In the genomic region with DNA sequence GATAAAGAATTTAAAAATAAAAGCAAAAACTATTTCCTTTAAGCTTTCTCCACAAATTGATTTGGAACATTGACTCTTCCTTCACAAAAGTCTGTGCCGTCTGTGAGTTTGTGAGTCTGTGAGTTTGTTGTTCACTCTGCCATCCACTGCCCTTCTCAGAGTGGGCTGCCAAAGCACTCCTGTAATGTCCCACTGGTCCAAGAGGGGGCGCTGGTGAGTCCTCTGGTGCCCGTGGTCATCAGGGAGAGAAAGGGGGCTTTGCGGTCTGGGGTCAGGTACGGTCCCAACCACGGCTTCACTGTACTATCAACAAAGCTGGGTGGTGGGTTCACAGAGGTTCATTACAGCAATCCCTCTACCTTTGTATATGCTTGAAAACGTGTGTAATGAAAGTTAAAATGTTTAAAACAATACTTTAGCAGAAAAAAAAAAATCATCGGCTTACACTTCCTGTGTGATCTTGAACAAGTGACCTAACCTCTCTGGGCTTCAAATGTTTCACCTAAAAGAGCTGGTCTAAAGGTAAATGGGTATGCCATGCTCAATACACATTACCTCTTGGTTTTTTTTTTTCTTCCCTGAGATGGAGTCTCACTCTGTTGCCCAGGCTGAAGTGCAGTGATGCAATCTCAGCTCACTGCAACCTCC, we compare ENCODE assay signal across 9 cellular contexts. TPM values are rescaled to one million over a fixed set of nuclear protein-coding genes. Genes with fewer than 3 reads are reported as not detected.
DNase-seq lines count a peak whose midpoint lies in the region; ATAC-seq and TF ChIP-seq lines count a peak whose summit lies in the region.
"Had no signal": no experiment of that assay in that cellular context is flagged by ENCODE, and none has a peak within 500 bp of the region (broad histone marks: within the 10 kb centered on the region; RNA-seq: fewer than 3 reads in every experiment).

No MANE protein-coding gene starts in this region.

- ATAC-seq in naive thymus-derived CD4-positive, alpha-beta T cell: no peak
- no peak for ATAC-seq in GM19324 (IDR thresholded peaks at IDR 0.05; ENCODE audit: low FRiP score, unreplicated experiment)

- no peaks in the 10 kb centered on the region for H3K4me1 ChIP-seq in SJCRH30
- no peaks in the 10 kb centered on the region for H3K4me1 ChIP-seq in naive thymus-derived CD4-positive, alpha-beta T cell (ENCODE audit: control insufficient read depth in 2 of 2, insufficient read depth in 2 of 2, low read length in 2 of 2)

- no peak overlapping the region for H3K27ac ChIP-seq in SJCRH30
- no peak overlapping the region for H3K27ac ChIP-seq in naive thymus-derived CD4-positive, alpha-beta T cell (ENCODE audit: low read depth, low read length)
- H3K27ac ChIP-seq: skin epidermis had no signal

- intact Hi-C loops in MCF 10A (cut with micrococcal nuclease) (no loop called here), lower leg skin (cut with DNase I; ENCODE audit: low total_unique reads) (loop anchor here (10.0 kb wide), 2 partner anchors 411 to 621 kb away; a partner anchor contains a TSS)
- intact Hi-C loops in naive thymus-derived CD4-positive, alpha-beta T cell (cut with micrococcal nuclease): loop anchor here in 1 of 2 donors (10.0 kb wide), 2 partner anchors 801 to 1171 kb away; a partner anchor contains a TSS

- no peaks in the 10 kb centered on the region for H3K27me3 ChIP-seq in SJCRH30
- H3K27me3 ChIP-seq in naive thymus-derived CD4-positive, alpha-beta T cell (ENCODE audit: control insufficient read depth in 2 of 2, insufficient read depth in 2 of 2, low read length in 2 of 2): peaks cover 0 to 6% of the 10 kb centered on the region in 2 donors

- H3K4me3 ChIP-seq in SJCRH30 (no peak overlapping the region), lower leg skin (ENCODE audit: low read depth, poor library complexity, severe bottlenecking) (no peak overlapping the region)
- H3K4me3 ChIP-seq in naive thymus-derived CD4-positive, alpha-beta T cell (ENCODE audit: low read length): no peak overlapping the region
- H3K4me3 ChIP-seq: skin epidermis had no signal

- TF ChIP-seq POLR2A in lower leg skin (IDR thresholded peaks at IDR 0.05): no peak

- DNase-seq in DMS 273 (lab: John Stamatoyannopoulos, UW; ENCODE audit: unreplicated experiment) (peak; percentile 55), DMS 273 treated with DMSO at 0.1 percent for 48 hours (lab: John Stamatoyannopoulos, UW) (no peak), SJCRH30 (peak; percentile 58 to 80), MCF 10A (ENCODE audit: unreplicated experiment) (no peak), lower leg skin (ENCODE audit: low spot score in 2 of 2) (no peak), Ammon's horn (ENCODE audit: low spot score) (no peak)
- DNase-seq in naive thymus-derived CD4-positive, alpha-beta T cell: peak in 6 of 9 donors; percentile 13 to 67 (median 30)

- H3K36me3 Mint-ChIP-seq in MCF 10A (ENCODE audit: insufficient read depth, unreplicated experiment): peaks cover 11% of the 10 kb centered on the region
- H3K36me3 Mint-ChIP-seq in naive thymus-derived CD4-positive, alpha-beta T cell: peaks cover 0 to 17% (median 2%) of the 10 kb centered on the region in 5 donors

- no peaks in the 10 kb centered on the region for H3K27me3 Mint-ChIP-seq in MCF 10A (ENCODE audit: insufficient read depth, unreplicated experiment)
- peaks cover 13 to 20% (median 19%) of the 10 kb centered on the region in 5 donors for H3K27me3 Mint-ChIP-seq in naive thymus-derived CD4-positive, alpha-beta T cell

- H3K9me3 Mint-ChIP-seq in MCF 10A (ENCODE audit: unreplicated experiment): no peaks in the 10 kb centered on the region
- H3K9me3 Mint-ChIP-seq in naive thymus-derived CD4-positive, alpha-beta T cell: no peaks in the 10 kb centered on the region

- POLR2A ChIA-PET in MCF 10A (lab: Yijun Ruan, JAX): interaction anchor here (0.7 to 4.8 kb wide), 3 partner anchors 24 to 905 kb away, joined by 3 to 25 read pairs (median 4); a partner anchor contains a TSS
- POLR2A ChIA-PET in naive thymus-derived CD4-positive, alpha-beta T cell (lab: Charles Lee): interaction anchor here (0.6 kb wide), 1 partner anchor 215 kb away, joined by 3 read pairs; no protein-coding TSS in a partner anchor

- no peak overlapping the region for H3K4me3 Mint-ChIP-seq in MCF 10A (ENCODE audit: unreplicated experiment)
- no peak overlapping the region for H3K4me3 Mint-ChIP-seq in naive thymus-derived CD4-positive, alpha-beta T cell

- H3K4me1 Mint-ChIP-seq in MCF 10A (ENCODE audit: insufficient read depth, unreplicated experiment): no peaks in the 10 kb centered on the region
- peaks cover 3 to 30% (median 22%) of the 10 kb centered on the region in 7 donors for H3K4me1 Mint-ChIP-seq in naive thymus-derived CD4-positive, alpha-beta T cell

- no TSS peak for BruUV-seq in MCF 10A (replicated peaks; lab: Mats Ljungman, UMichigan)

- no peaks in the 10 kb centered on the region for H3K9me3 ChIP-seq in SJCRH30 (replicated peaks)
- no peaks in the 10 kb centered on the region for H3K9me3 ChIP-seq in naive thymus-derived CD4-positive, alpha-beta T cell (ENCODE audit: control insufficient read depth in 2 of 3, low read length in 3 of 3)

- no peak overlapping the region for H3K27ac Mint-ChIP-seq in MCF 10A (ENCODE audit: low read depth, unreplicated experiment)
- peak overlapping the region in 1 of 9 donors; percentile 24 for H3K27ac Mint-ChIP-seq in naive thymus-derived CD4-positive, alpha-beta T cell

- 57% methylated on average over 8 of the region's 8 CpGs for WGBS in lower leg skin, 2 donors

- TF ChIP-seq CTCF in MCF 10A (IDR thresholded peaks at IDR 0.05; ENCODE audit: unreplicated experiment) (peak; percentile 61), lower leg skin (IDR thresholded peaks at IDR 0.05) (peak in 1 of 3 donors; percentile 22)

- H3K36me3 ChIP-seq in SJCRH30: no peaks in the 10 kb centered on the region
- H3K36me3 ChIP-seq in naive thymus-derived CD4-positive, alpha-beta T cell (ENCODE audit: control insufficient read depth in 2 of 3, insufficient read depth in 3 of 3, low read length in 3 of 3): no peaks in the 10 kb centered on the region

- CTCF ChIA-PET in MCF 10A (lab: Yijun Ruan, JAX): interaction anchor here (0.5 to 8.7 kb wide), 33 partner anchors 9 to 1223 kb away, joined by 3 to 121 read pairs (median 4); a partner anchor contains a TSS
- CTCF ChIA-PET in naive thymus-derived CD4-positive, alpha-beta T cell (lab: Charles Lee): interaction anchor here (0.5 to 0.8 kb wide), 3 partner anchors 10 to 850 kb away, joined by 3 read pairs; no protein-coding TSS in a partner anchor

RNA-seq across cellular contexts. Expression of a gene that starts 5.6 kb away (rescaled TPM):
- not detected in 2 replicates for total RNA-seq in SJCRH30 (2014; rRNA removed; shearing (Covaris generic))
- total RNA-seq in MCF 10A (2022): not detected in 2 replicates
- total RNA-seq in naive thymus-derived CD4-positive, alpha-beta T cell: not detected
- polyA plus RNA-seq in naive thymus-derived CD4-positive, alpha-beta T cell: not detected
- total RNA-seq in lower leg skin: not detected

Comparison
In these comparisons a context has a peak if more than half of its experiments do, and no peak if none do; other contexts are left out.
1. DNase-seq: peak in DMS 273 (single experiment), SJCRH30 (2 of 2) and naive thymus-derived CD4-positive, alpha-beta T cell (6 of 9); none in DMS 273 treated with DMSO at 0.1 percent for 48 hours (single experiment), MCF 10A (single experiment), lower leg skin (0 of 2) and Ammon's horn (single experiment).